Comparison of ENCODE assay signal across 1 cellular context in genomic region chr17:35244345-35245195, GRCh38.
TF ChIP-seq lines count a peak whose summit lies in the region.

No MANE protein-coding gene starts in this region.

TF ChIP-seq in GM12878, 131 proteins besides CTCF, POLR2A, EP300 and RAD21 (continued from another document):
- no peak for TF ChIP-seq CHD2 (IDR thresholded peaks at IDR 0.05; ENCODE audit: borderline replicate concordance, low read depth, low read length)
- TF ChIP-seq, protein P1, sequence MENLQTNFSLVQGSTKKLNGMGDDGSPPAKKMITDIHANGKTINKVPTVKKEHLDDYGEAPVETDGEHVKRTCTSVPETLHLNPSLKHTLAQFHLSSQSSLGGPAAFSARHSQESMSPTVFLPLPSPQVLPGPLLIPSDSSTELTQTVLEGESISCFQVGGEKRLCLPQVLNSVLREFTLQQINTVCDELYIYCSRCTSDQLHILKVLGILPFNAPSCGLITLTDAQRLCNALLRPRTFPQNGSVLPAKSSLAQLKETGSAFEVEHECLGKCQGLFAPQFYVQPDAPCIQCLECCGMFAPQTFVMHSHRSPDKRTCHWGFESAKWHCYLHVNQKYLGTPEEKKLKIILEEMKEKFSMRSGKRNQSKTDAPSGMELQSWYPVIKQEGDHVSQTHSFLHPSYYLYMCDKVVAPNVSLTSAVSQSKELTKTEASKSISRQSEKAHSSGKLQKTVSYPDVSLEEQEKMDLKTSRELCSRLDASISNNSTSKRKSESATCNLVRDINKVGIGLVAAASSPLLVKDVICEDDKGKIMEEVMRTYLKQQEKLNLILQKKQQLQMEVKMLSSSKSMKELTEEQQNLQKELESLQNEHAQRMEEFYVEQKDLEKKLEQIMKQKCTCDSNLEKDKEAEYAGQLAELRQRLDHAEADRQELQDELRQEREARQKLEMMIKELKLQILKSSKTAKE (IDR thresholded peaks at IDR 0.05; ENCODE audit: low read depth, poor library complexity, severe bottlenecking), result no peak
- no peak for TF ChIP-seq SUZ12 (IDR thresholded peaks at IDR 0.05; ENCODE audit: unreplicated experiment)
- no peak for TF ChIP-seq PBX3 (IDR thresholded peaks at IDR 0.05; ENCODE audit: insufficient replicate concordance, low read depth, low read length)
- TF ChIP-seq POLR2AphosphoS5 (IDR thresholded peaks at IDR 0.05; ENCODE audit: low read length), result no peak
- no peak for TF ChIP-seq ZZZ3 (IDR thresholded peaks at IDR 0.05; ENCODE audit: control insufficient read depth, insufficient read length, low read depth)
- TF ChIP-seq FOXK2 (IDR thresholded peaks at IDR 0.05), result no peak
- TF ChIP-seq BHLHE40 (IDR thresholded peaks at IDR 0.05; ENCODE audit: borderline replicate concordance in 1 of 2, low read depth in 2 of 2, low read length in 1 of 2), result peak; percentile 83 to 90
- no peak for TF ChIP-seq ZNF207 (IDR thresholded peaks at IDR 0.05; ENCODE audit: borderline replicate concordance)
- no peak for TF ChIP-seq KLF5 (IDR thresholded peaks at IDR 0.05; ENCODE audit: partially characterized antibody)
- TF ChIP-seq USF1 (IDR thresholded peaks at IDR 0.05; ENCODE audit: borderline replicate concordance, extremely low read length, insufficient read depth, low read depth, low read length), result peak; percentile 31
- TF ChIP-seq BACH1 (IDR thresholded peaks at IDR 0.05; ENCODE audit: borderline replicate concordance), result no peak
- TF ChIP-seq USF2 (IDR thresholded peaks at IDR 0.05; ENCODE audit: borderline replicate concordance, low read depth, low read length), result peak; percentile 21; the same call in 1 of the 2 replicates
- TF ChIP-seq, protein P2, sequence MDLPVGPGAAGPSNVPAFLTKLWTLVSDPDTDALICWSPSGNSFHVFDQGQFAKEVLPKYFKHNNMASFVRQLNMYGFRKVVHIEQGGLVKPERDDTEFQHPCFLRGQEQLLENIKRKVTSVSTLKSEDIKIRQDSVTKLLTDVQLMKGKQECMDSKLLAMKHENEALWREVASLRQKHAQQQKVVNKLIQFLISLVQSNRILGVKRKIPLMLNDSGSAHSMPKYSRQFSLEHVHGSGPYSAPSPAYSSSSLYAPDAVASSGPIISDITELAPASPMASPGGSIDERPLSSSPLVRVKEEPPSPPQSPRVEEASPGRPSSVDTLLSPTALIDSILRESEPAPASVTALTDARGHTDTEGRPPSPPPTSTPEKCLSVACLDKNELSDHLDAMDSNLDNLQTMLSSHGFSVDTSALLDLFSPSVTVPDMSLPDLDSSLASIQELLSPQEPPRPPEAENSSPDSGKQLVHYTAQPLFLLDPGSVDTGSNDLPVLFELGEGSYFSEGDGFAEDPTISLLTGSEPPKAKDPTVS (IDR thresholded peaks at IDR 0.05; ENCODE audit: low read depth, low read length), result no peak
